23 cellular contexts compared by ENCODE assay signal in genomic region chr19:11033763-11034162, GRCh38.
"Had no signal": no experiment of that assay in that cellular context is flagged by ENCODE, and none has a peak within 500 bp of the region (broad histone marks: within the 10 kb centered on the region; RNA-seq: fewer than 3 reads in every experiment).

No MANE protein-coding gene starts in this region.

- H3K27me3 Mint-ChIP-seq: dendritic cell treated with granulocyte-macrophage colony-stimulating factor and Interleukin-4, amounts not matched to agents 40 ng/mL and 50 ng/mL, for 4 days; effector memory CD8-positive, alpha-beta T cell had no signal

- DNase-seq: colonic mucosa; cortex of kidney; effector CD8-positive, alpha-beta T cell; effector memory CD8-positive, alpha-beta T cell; endodermal cell; erythroblast; esophagus squamous epithelium; foreskin fibroblast; foreskin melanocyte; gastrocnemius medialis; heart left ventricle; left cardiac atrium; left lung; left ventricle myocardium superior; lower lobe of right lung; mesenchymal stem cell; mucosa of descending colon; naive B cell had no signal

- H3K4me3 ChIP-seq: colonic mucosa, esophagus squamous epithelium, gastrocnemius medialis, heart left ventricle, hepatocyte, left lung, lower lobe of right lung, mucosa of descending colon had no signal

- H3K4me1 Mint-ChIP-seq: endodermal cell, mesothelial cell of epicardium had no signal

- H3K4me3 Mint-ChIP-seq: dendritic cell treated with granulocyte-macrophage colony-stimulating factor and Interleukin-4, amounts not matched to agents 40 ng/mL and 50 ng/mL, for 4 days; effector memory CD8-positive, alpha-beta T cell; endodermal cell; mesothelial cell of epicardium; naive B cell had no signal

- H3K27ac ChIP-seq: colonic mucosa, epithelial cell of prostate, esophagus squamous epithelium, heart left ventricle, hepatocyte, left lung, lower lobe of right lung had no signal

- H3K9me3 Mint-ChIP-seq: dendritic cell treated with granulocyte-macrophage colony-stimulating factor and Interleukin-4, amounts not matched to agents 40 ng/mL and 50 ng/mL, for 4 days; effector memory CD8-positive, alpha-beta T cell; endodermal cell; mesothelial cell of epicardium; naive B cell had no signal

- H3K27me3 ChIP-seq: colonic mucosa, esophagus squamous epithelium, gastrocnemius medialis, heart left ventricle, hepatocyte, left lung had no signal

- H3K4me2 ChIP-seq: hepatocyte had no signal

- ATAC-seq: effector memory CD8-positive, alpha-beta T cell; esophagus mucosa; gastrocnemius medialis; heart left ventricle; left cardiac atrium; left lung; left ventricle myocardium superior; lower lobe of right lung; mucosa of descending colon had no signal

- H3K27ac Mint-ChIP-seq: dendritic cell treated with granulocyte-macrophage colony-stimulating factor and Interleukin-4, amounts not matched to agents 40 ng/mL and 50 ng/mL, for 4 days; effector memory CD8-positive, alpha-beta T cell; endodermal cell; mesothelial cell of epicardium had no signal

- H3K9me3 ChIP-seq: colonic mucosa, esophagus squamous epithelium, gastrocnemius medialis, heart left ventricle, left lung, lower lobe of right lung, mucosa of descending colon had no signal
